In genomic region chr7:26279405-26279804, GRCh38 we compare ENCODE assay signal across 10 cellular contexts. TPM values are rescaled to one million over a fixed set of nuclear protein-coding genes. Genes with fewer than 3 reads are reported as not detected.
A peak's percentile ranks its signal among the peaks of the same experiment; 100 is the strongest.
DNase-seq lines count a peak whose midpoint lies in the region; ATAC-seq lines count a peak whose summit lies in the region.
"Had no signal": no experiment of that assay in that cellular context is flagged by ENCODE, and none has a peak within 500 bp of the region (broad histone marks: within the 10 kb centered on the region; RNA-seq: fewer than 3 reads in every experiment).

No MANE protein-coding gene starts in this region.

- peak; percentile 53 for DNase-seq in activated CD8-positive, alpha-beta memory T cell treated with anti-CD3 and anti-CD28 coated beads for 24 hours
- no peak for DNase-seq in activated CD8-positive, alpha-beta memory T cell treated with anti-CD3 and anti-CD28 coated beads, Interleukin-2, amount 50 U/mL, for 4 hours
- peak; percentile 11 for DNase-seq in HS-5 (ENCODE audit: low read depth)
- DNase-seq in activated T-helper 1 cell treated with anti-CD3 and anti-CD28 coated beads, Interleukin-12 subunit alpha, Interleukin-12 subunit beta, Interleukin-2, Interleukin-4 antibody, amounts not matched to agents 30 ng/mL and 10 ng/mL and 1 ng/mL, durations not matched to agents 14 hours and 24 hours and 36 hours (ENCODE audit: low spot score), result peak; percentile 50
- peak in 1 of 2 donors; percentile 64 for DNase-seq in stimulated activated effector memory CD8-positive, alpha-beta T cell treated with anti-CD3 and anti-CD28 coated beads, Interleukin-12 subunit alpha, Interleukin-12 subunit beta, amount 100 ng/mL, for 72 hours (ENCODE audit: low spot score in 2 of 2)
- DNase-seq in SIG-M5 (lab: John Stamatoyannopoulos, UW), result no peak
- DNase-seq in putamen (ENCODE audit: low spot score), result no peak
- DNase-seq: lower lobe of right lung, sigmoid colon had no signal

- H3K4me3 Mint-ChIP-seq in activated T-helper 1 cell treated with anti-CD3 and anti-CD28 coated beads, Interleukin-12 subunit alpha, Interleukin-12 subunit beta, Interleukin-2, Interleukin-4 antibody, amounts not matched to agents 30 ng/mL and 10 ng/mL and 1 ng/mL, durations not matched to agents 14 hours and 24 hours and 36 hours, result peak overlapping the region; percentile 12
- no peak overlapping the region for H3K4me3 Mint-ChIP-seq in stimulated activated effector memory CD8-positive, alpha-beta T cell treated with anti-CD3 and anti-CD28 coated beads, Interleukin-12 subunit alpha, Interleukin-12 subunit beta, amount 100 ng/mL, for 72 hours

- H3K4me1 Mint-ChIP-seq in activated T-helper 1 cell treated with anti-CD3 and anti-CD28 coated beads, Interleukin-12 subunit alpha, Interleukin-12 subunit beta, Interleukin-2, Interleukin-4 antibody, amounts not matched to agents 30 ng/mL and 10 ng/mL and 1 ng/mL, durations not matched to agents 14 hours and 24 hours and 36 hours (ENCODE audit: low read depth), result peaks cover 22% of the 10 kb centered on the region
- H3K4me1 Mint-ChIP-seq in stimulated activated effector memory CD8-positive, alpha-beta T cell treated with anti-CD3 and anti-CD28 coated beads, Interleukin-12 subunit alpha, Interleukin-12 subunit beta, amount 100 ng/mL, for 72 hours, result peaks cover 12% of the 10 kb centered on the region

- no peaks in the 10 kb centered on the region for H3K36me3 Mint-ChIP-seq in activated T-helper 1 cell treated with anti-CD3 and anti-CD28 coated beads, Interleukin-12 subunit alpha, Interleukin-12 subunit beta, Interleukin-2, Interleukin-4 antibody, amounts not matched to agents 30 ng/mL and 10 ng/mL and 1 ng/mL, durations not matched to agents 14 hours and 24 hours and 36 hours (ENCODE audit: low read depth)
- H3K36me3 Mint-ChIP-seq in stimulated activated effector memory CD8-positive, alpha-beta T cell treated with anti-CD3 and anti-CD28 coated beads, Interleukin-12 subunit alpha, Interleukin-12 subunit beta, amount 100 ng/mL, for 72 hours, result no peaks in the 10 kb centered on the region

- peak; percentile 87 for ATAC-seq in stimulated activated effector memory CD8-positive, alpha-beta T cell treated with anti-CD3 and anti-CD28 coated beads, Interleukin-12 subunit alpha, Interleukin-12 subunit beta, amount 100 ng/mL, for 72 hours
- ATAC-seq in GM21717 (IDR thresholded peaks at IDR 0.05; ENCODE audit: unreplicated experiment), result no peak

- no peaks in the 10 kb centered on the region for H3K9me3 Mint-ChIP-seq in activated T-helper 1 cell treated with anti-CD3 and anti-CD28 coated beads, Interleukin-12 subunit alpha, Interleukin-12 subunit beta, Interleukin-2, Interleukin-4 antibody, amounts not matched to agents 30 ng/mL and 10 ng/mL and 1 ng/mL, durations not matched to agents 14 hours and 24 hours and 36 hours
- no peaks in the 10 kb centered on the region for H3K9me3 Mint-ChIP-seq in stimulated activated effector memory CD8-positive, alpha-beta T cell treated with anti-CD3 and anti-CD28 coated beads, Interleukin-12 subunit alpha, Interleukin-12 subunit beta, amount 100 ng/mL, for 72 hours

- peaks cover 3% of the 10 kb centered on the region for H3K27me3 Mint-ChIP-seq in activated T-helper 1 cell treated with anti-CD3 and anti-CD28 coated beads, Interleukin-12 subunit alpha, Interleukin-12 subunit beta, Interleukin-2, Interleukin-4 antibody, amounts not matched to agents 30 ng/mL and 10 ng/mL and 1 ng/mL, durations not matched to agents 14 hours and 24 hours and 36 hours (ENCODE audit: insufficient read depth)

- H3K27ac Mint-ChIP-seq in activated T-helper 1 cell treated with anti-CD3 and anti-CD28 coated beads, Interleukin-12 subunit alpha, Interleukin-12 subunit beta, Interleukin-2, Interleukin-4 antibody, amounts not matched to agents 30 ng/mL and 10 ng/mL and 1 ng/mL, durations not matched to agents 14 hours and 24 hours and 36 hours, result peak overlapping the region; percentile 40
- H3K27ac Mint-ChIP-seq in stimulated activated effector memory CD8-positive, alpha-beta T cell treated with anti-CD3 and anti-CD28 coated beads, Interleukin-12 subunit alpha, Interleukin-12 subunit beta, amount 100 ng/mL, for 72 hours, result no peak overlapping the region

- intact Hi-C loops in activated T-helper 1 cell treated with anti-CD3 and anti-CD28 coated beads, Interleukin-12 subunit alpha, Interleukin-12 subunit beta, Interleukin-2, Interleukin-4 antibody, amounts not matched to agents 30 ng/mL and 10 ng/mL and 1 ng/mL, durations not matched to agents 14 hours and 24 hours and 36 hours (cut with micrococcal nuclease), result loop anchor here (1.0 to 2.0 kb wide), 5 partner anchors 15 to 417 kb away; partner anchors contain the start of genes CBX3 and HNRNPA2B1

RNA-seq across cellular contexts. Expression of gene SNX10, which starts 12.3 kb away (rescaled TPM):
- 41.9 and 48.3 TPM in 2 replicates for total RNA-seq in activated T-helper 1 cell treated with anti-CD3 and anti-CD28 coated beads, Interleukin-12 subunit alpha, Interleukin-12 subunit beta, Interleukin-2, Interleukin-4 antibody, amounts not matched to agents 30 ng/mL and 10 ng/mL and 1 ng/mL, durations not matched to agents 14 hours and 24 hours and 36 hours

Comparison
In these comparisons a context has a peak if more than half of its experiments do, and no peak if none do; other contexts are left out.
1. DNase-seq: peak in activated CD8-positive, alpha-beta memory T cell treated with anti-CD3 and anti-CD28 coated beads for 24 hours (single experiment), HS-5 (single experiment) and activated T-helper 1 cell treated with anti-CD3 and anti-CD28 coated beads, Interleukin-12 subunit alpha, Interleukin-12 subunit beta, Interleukin-2, Interleukin-4 antibody, amounts not matched to agents 30 ng/mL and 10 ng/mL and 1 ng/mL, durations not matched to agents 14 hours and 24 hours and 36 hours (single experiment); none in activated CD8-positive, alpha-beta memory T cell treated with anti-CD3 and anti-CD28 coated beads, Interleukin-2, amount 50 U/mL, for 4 hours (single experiment), SIG-M5 (single experiment) and putamen (single experiment).